In genomic region chr7:27147211-27148030, GRCh38 we compare ENCODE assay signal across 10 cellular contexts. TPM values are rescaled to one million over a fixed set of nuclear protein-coding genes. Genes with fewer than 3 reads are reported as not detected.
DNase-seq lines count a peak whose midpoint lies in the region; ATAC-seq, FAIRE-seq and TF ChIP-seq lines count a peak whose summit lies in the region.
"Had no signal": no experiment of that assay in that cellular context is flagged by ENCODE, and none has a peak within 500 bp of the region (broad histone marks: within the 10 kb centered on the region; RNA-seq: fewer than 3 reads in every experiment).

Gene HOXA6, minus strand, starts transcription at chr7:27147774. Its CDS starts 25 bp downstream, at chr7:27147749.

- POLR2A ChIA-PET in T-cell (lab: Charles Lee), result no interaction called here

- H3K36me3 ChIP-seq in kidney (ENCODE audit: control insufficient read depth in 1 of 2, insufficient read depth in 2 of 2, low read length in 2 of 2), result no peaks in the 10 kb centered on the region

- no peak within 1 kb of the TSS for H3K27ac Mint-ChIP-seq in T-cell
- H3K27ac Mint-ChIP-seq in stimulated activated naive CD8-positive, alpha-beta T cell treated with anti-CD3 and anti-CD28 coated beads, Interleukin-15, amount 100 ng/mL, for 72 hours, result no peak within 1 kb of the TSS

- DNase-seq in NCI-H1436 (lab: John Stamatoyannopoulos, UW) (peak; percentile 52), NCI-H1436 treated with DMSO at 0.1 percent for 48 hours (lab: John Stamatoyannopoulos, UW) (no peak), T-cell (no peak), kidney (peak; percentile 95), caudate nucleus (lab: John Stamatoyannopoulos, UW) (no peak), SHP77 treated with DMSO at 0.1 percent for 48 hours (lab: John Stamatoyannopoulos, UW) (no peak)
- DNase-seq in stimulated activated naive CD8-positive, alpha-beta T cell treated with anti-CD3 and anti-CD28 coated beads, Interleukin-15, amount 100 ng/mL, for 72 hours, result no peak
- DNase-seq in stimulated activated naive CD4-positive, alpha-beta T cell treated with Interleukin-2 at 50 U/mL for 16 hours (lab: John Stamatoyannopoulos, UW), result no peak

- H3K9ac ChIP-seq in kidney (ENCODE audit: low read length in 2 of 2), result peak within 1 kb of the TSS; percentile 85

- H3K27me3 Mint-ChIP-seq in T-cell, result peaks cover 60 to 83% of the 10 kb centered on the region in 2 donors
- H3K27me3 Mint-ChIP-seq in stimulated activated naive CD8-positive, alpha-beta T cell treated with anti-CD3 and anti-CD28 coated beads, Interleukin-15, amount 100 ng/mL, for 72 hours, result peaks cover 85% of the 10 kb centered on the region

- H3K4me3 Mint-ChIP-seq in T-cell, result peak within 1 kb of the TSS in 2 of 3 donors; percentile 56 to 68
- peak within 1 kb of the TSS; percentile 69 to 78 for H3K4me3 Mint-ChIP-seq in stimulated activated naive CD8-positive, alpha-beta T cell treated with anti-CD3 and anti-CD28 coated beads, Interleukin-15, amount 100 ng/mL, for 72 hours

- peaks cover 31 to 35% (median 34%) of the 10 kb centered on the region in 3 donors for H3K4me1 Mint-ChIP-seq in T-cell
- peaks cover 33% of the 10 kb centered on the region for H3K4me1 Mint-ChIP-seq in stimulated activated naive CD8-positive, alpha-beta T cell treated with anti-CD3 and anti-CD28 coated beads, Interleukin-15, amount 100 ng/mL, for 72 hours

- peaks cover 10 to 16% of the 10 kb centered on the region in 2 donors for H3K4me1 ChIP-seq in kidney (ENCODE audit: control insufficient read depth in 1 of 2, insufficient read depth in 1 of 2, low read depth in 1 of 2, low read length in 2 of 2)

- no peaks in the 10 kb centered on the region for H3K9me3 Mint-ChIP-seq in T-cell
- H3K9me3 Mint-ChIP-seq in stimulated activated naive CD8-positive, alpha-beta T cell treated with anti-CD3 and anti-CD28 coated beads, Interleukin-15, amount 100 ng/mL, for 72 hours, result no peaks in the 10 kb centered on the region

- CTCF ChIA-PET in T-cell (lab: Charles Lee), result no interaction called here

- intact Hi-C loops in kidney (cut with DNase I), result no loop called here

- ATAC-seq in T-cell (replicated peaks in 1 of 4), result no peak
- ATAC-seq in stimulated activated naive CD8-positive, alpha-beta T cell treated with anti-CD3 and anti-CD28 coated beads, Interleukin-15, amount 100 ng/mL, for 72 hours, result no peak

- H3K9me3 ChIP-seq in kidney (ENCODE audit: control insufficient read depth in 1 of 2, low read length in 2 of 2), result no peaks in the 10 kb centered on the region

- no peaks in the 10 kb centered on the region for H3K36me3 Mint-ChIP-seq in T-cell

- TF ChIP-seq CTCF in kidney (IDR thresholded peaks at IDR 0.05; ENCODE audit: borderline replicate concordance, extremely low read depth, insufficient read depth), result no peak

- no peak for FAIRE-seq in kidney (lab: Jason Lieb, UNC)
- FAIRE-seq: A204.1 had no signal

- H3K4me3 ChIP-seq in kidney (ENCODE audit: low read length in 2 of 2), result peak within 1 kb of the TSS; percentile 56 to 83

- H3K27ac ChIP-seq in kidney (ENCODE audit: low read depth in 2 of 2, low read length in 2 of 2) (peak within 1 kb of the TSS; percentile 97 to 98), caudate nucleus (ENCODE audit: low read depth, low read length) (no peak within 1 kb of the TSS)

RNA-seq across cellular contexts. Expression of gene HOXA6, which starts in this region (rescaled TPM):
- total RNA-seq in T-cell, result under 1 TPM in 2 of 5 donors, not detected in 3; 0.50 to 0.65 TPM
- 22.0 TPM for total RNA-seq in kidney
- polyA plus RNA-seq in kidney (ENCODE audit: insufficient read depth, low read depth, low replicate concordance), result 1.1 TPM
- polyA plus RNA-seq: liver had no signal

Comparison
In these comparisons a context has a peak if more than half of its experiments do, and no peak if none do; other contexts are left out.
1. RNA of gene HOXA6 (total RNA-seq): 22.0 TPM in kidney (single experiment); 0.50 to 0.65 TPM in T-cell; every median in the first group is over 10 times any median in the second.
2. DNase-seq: peak in NCI-H1436 (single experiment) and kidney (single experiment); none in NCI-H1436 treated with DMSO at 0.1 percent for 48 hours (single experiment), T-cell (0 of 34), stimulated activated naive CD8-positive, alpha-beta T cell treated with anti-CD3 and anti-CD28 coated beads, Interleukin-15, amount 100 ng/mL, for 72 hours (0 of 2), caudate nucleus (0 of 61), stimulated activated naive CD4-positive, alpha-beta T cell treated with Interleukin-2 at 50 U/mL for 16 hours (single experiment) and SHP77 treated with DMSO at 0.1 percent for 48 hours (single experiment).